ENCODE assay signal across 11 cellular contexts in the genomic region with DNA sequence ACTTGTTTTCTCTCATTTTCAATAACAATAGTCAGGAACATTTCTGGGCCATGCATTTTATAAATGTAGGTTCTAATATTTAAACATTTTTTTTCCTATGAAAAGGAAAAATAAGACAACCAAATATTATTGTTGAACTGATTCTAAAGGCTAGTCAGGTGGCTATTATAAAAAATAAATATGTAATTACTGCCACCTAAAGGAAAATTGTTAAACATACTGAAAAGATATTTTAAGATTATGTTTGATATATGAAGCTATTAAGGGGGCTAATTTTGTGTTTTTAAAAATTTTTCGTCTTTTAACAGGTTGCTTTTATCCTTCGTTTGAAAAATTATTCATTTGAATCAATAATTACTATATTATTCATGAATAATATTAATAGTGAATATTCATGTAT.
DNase-seq lines count a peak whose midpoint lies in the region; ATAC-seq and TF ChIP-seq lines count a peak whose summit lies in the region.
"Had no signal": no experiment of that assay in that cellular context is flagged by ENCODE, and none has a peak within 500 bp of the region (broad histone marks: within the 10 kb centered on the region; RNA-seq: fewer than 3 reads in every experiment).

No MANE protein-coding gene starts in this region.

- no peaks in the 10 kb centered on the region for H3F3A ChIP-seq in OCI-LY1 (ENCODE audit: insufficient read depth, low read length)

- H3K36me3 ChIP-seq in OCI-LY1 (ENCODE audit: insufficient read depth, low read length) (no peaks in the 10 kb centered on the region), esophagus muscularis mucosa (no peaks in the 10 kb centered on the region), tibial nerve (no peaks in the 10 kb centered on the region)
- H3K36me3 ChIP-seq: BLaER1 had no signal

- no peaks in the 10 kb centered on the region for H3K27me3 Mint-ChIP-seq in activated CD8-positive, alpha-beta T cell treated with anti-CD3 and anti-CD28 coated beads for 36 hours
- H3K27me3 Mint-ChIP-seq in activated CD8-positive, alpha-beta T cell treated with anti-CD3 and anti-CD28 coated beads, Interleukin-2, amount 10 ng/mL, durations not matched to agents 7 days and 5 days (ENCODE audit: low read depth) = no peaks in the 10 kb centered on the region

- no peak overlapping the region for H3K4me3 ChIP-seq in OCI-LY1 (ENCODE audit: low read depth, low read length, poor library complexity, severe bottlenecking)
- H3K4me3 ChIP-seq in esophagus muscularis mucosa = no peak overlapping the region
- no peak overlapping the region for H3K4me3 ChIP-seq in tibial nerve
- H3K4me3 ChIP-seq: BLaER1 had no signal

- no peak for TF ChIP-seq POLR2A in esophagus muscularis mucosa (IDR thresholded peaks at IDR 0.05; ENCODE audit: low read depth)
- no peak for TF ChIP-seq POLR2A in tibial nerve (IDR thresholded peaks at IDR 0.05)

- H3K4me1 ChIP-seq in OCI-LY1 (ENCODE audit: insufficient read depth, low read length, severe bottlenecking) (peaks cover 6% of the 10 kb centered on the region), esophagus muscularis mucosa (peaks cover 15 to 27% (median 24%) of the 10 kb centered on the region in 4 donors), tibial nerve (peaks cover 0 to 32% (median 13%) of the 10 kb centered on the region in 4 donors)

- intact Hi-C loops in activated CD8-positive, alpha-beta T cell treated with anti-CD3 and anti-CD28 coated beads for 36 hours (cut with micrococcal nuclease) = loop anchor here (2.0 kb wide), 1 partner anchor 167 kb away; no protein-coding TSS in a partner anchor
- intact Hi-C loops in esophagus muscularis mucosa (cut with DNase I) = no loop called here

- H3K9me2 ChIP-seq in OCI-LY1 (ENCODE audit: low read depth, low read length) = no peaks in the 10 kb centered on the region

- no peaks in the 10 kb centered on the region for H3K9me3 Mint-ChIP-seq in activated CD8-positive, alpha-beta T cell treated with anti-CD3 and anti-CD28 coated beads for 36 hours
- H3K9me3 Mint-ChIP-seq in activated CD8-positive, alpha-beta T cell treated with anti-CD3 and anti-CD28 coated beads, Interleukin-2, amount 10 ng/mL, durations not matched to agents 7 days and 5 days (ENCODE audit: insufficient read depth) = no peaks in the 10 kb centered on the region
- H3K9me3 Mint-ChIP-seq: activated T-helper 2 cell treated with anti-CD3 and anti-CD28 coated beads, Interferon-gamma antibody, Interleukin-2, Interleukin-4, amounts not matched to agents 10 μg/mL and 5 μg/mL and 100 μg/mL, durations not matched to agents 14 hours and 24 hours and 36 hours had no signal

- H3K79me2 ChIP-seq in OCI-LY1 (ENCODE audit: insufficient read depth, low read length) = no peaks in the 10 kb centered on the region

- H3K27ac ChIP-seq in OCI-LY1 (ENCODE audit: low read depth, low read length, poor library complexity, severe bottlenecking) = no peak overlapping the region
- no peak overlapping the region for H3K27ac ChIP-seq in esophagus muscularis mucosa (replicated peaks in 1 of 4)
- no peak overlapping the region for H3K27ac ChIP-seq in tibial nerve
- H3K27ac ChIP-seq: BLaER1 had no signal

- H3K36me3 Mint-ChIP-seq in activated CD8-positive, alpha-beta T cell treated with anti-CD3 and anti-CD28 coated beads for 36 hours (ENCODE audit: low read depth) = no peaks in the 10 kb centered on the region
- no peaks in the 10 kb centered on the region for H3K36me3 Mint-ChIP-seq in activated CD8-positive, alpha-beta T cell treated with anti-CD3 and anti-CD28 coated beads, Interleukin-2, amount 10 ng/mL, durations not matched to agents 7 days and 5 days (ENCODE audit: low read depth)

- WGBS in esophagus muscularis mucosa = 68% methylated on average over 2 of the region's 2 CpGs
- 54 to 68% methylated on average over 2 of the region's 2 CpGs for whole genome bisulfite sequencing in tibial nerve, 2 donors

- no peak overlapping the region for H3K27ac Mint-ChIP-seq in activated CD8-positive, alpha-beta T cell treated with anti-CD3 and anti-CD28 coated beads for 36 hours
- H3K27ac Mint-ChIP-seq in activated CD8-positive, alpha-beta T cell treated with anti-CD3 and anti-CD28 coated beads, Interleukin-2, amount 10 ng/mL, durations not matched to agents 7 days and 5 days = no peak overlapping the region
- H3K27ac Mint-ChIP-seq: activated T-helper 2 cell treated with anti-CD3 and anti-CD28 coated beads, Interferon-gamma antibody, Interleukin-2, Interleukin-4, amounts not matched to agents 10 μg/mL and 5 μg/mL and 100 μg/mL, durations not matched to agents 14 hours and 24 hours and 36 hours had no signal

- peaks cover 10% of the 10 kb centered on the region for H3K4me1 Mint-ChIP-seq in activated CD8-positive, alpha-beta T cell treated with anti-CD3 and anti-CD28 coated beads for 36 hours (ENCODE audit: low read depth)
- H3K4me1 Mint-ChIP-seq in activated CD8-positive, alpha-beta T cell treated with anti-CD3 and anti-CD28 coated beads, Interleukin-2, amount 10 ng/mL, durations not matched to agents 7 days and 5 days (ENCODE audit: low read depth) = peaks cover 10% of the 10 kb centered on the region

- TF ChIP-seq EP300 in esophagus muscularis mucosa (IDR thresholded peaks at IDR 0.05) (no peak), tibial nerve (IDR thresholded peaks at IDR 0.05) (no peak)

- no peak overlapping the region for H3K4me3 Mint-ChIP-seq in activated CD8-positive, alpha-beta T cell treated with anti-CD3 and anti-CD28 coated beads for 36 hours
- H3K4me3 Mint-ChIP-seq in activated CD8-positive, alpha-beta T cell treated with anti-CD3 and anti-CD28 coated beads, Interleukin-2, amount 10 ng/mL, durations not matched to agents 7 days and 5 days = no peak overlapping the region

- POLR2A ChIA-PET in activated CD8-positive, alpha-beta T cell treated with anti-CD3 and anti-CD28 coated beads for 36 hours (lab: Charles Lee) = interaction anchor here (1.0 kb wide), 1 partner anchor 166 kb away, joined by 3 read pairs; no protein-coding TSS in a partner anchor
- POLR2A ChIA-PET in activated CD8-positive, alpha-beta T cell treated with anti-CD3 and anti-CD28 coated beads, Interleukin-2, amount 10 ng/mL, durations not matched to agents 7 days and 5 days (lab: Charles Lee) = interaction anchor here (0.7 kb wide), 1 partner anchor 165 kb away, joined by 3 read pairs; no protein-coding TSS in a partner anchor

- CTCF ChIA-PET in activated CD8-positive, alpha-beta T cell treated with anti-CD3 and anti-CD28 coated beads for 36 hours (lab: Charles Lee) = interaction anchor here (0.7 to 4.6 kb wide), 17 partner anchors 14 to 193 kb away, joined by 3 to 43 read pairs (median 4); a partner anchor contains a TSS
- CTCF ChIA-PET in activated CD8-positive, alpha-beta T cell treated with anti-CD3 and anti-CD28 coated beads, Interleukin-2, amount 10 ng/mL, durations not matched to agents 7 days and 5 days (lab: Charles Lee) = interaction anchor here (0.6 to 4.1 kb wide), 9 partner anchors 10 to 167 kb away, joined by 3 to 29 read pairs (median 4); no protein-coding TSS in a partner anchor

- no peak for DNase-seq in activated CD8-positive, alpha-beta T cell treated with anti-CD3 and anti-CD28 coated beads for 36 hours
- no peak for DNase-seq in activated CD8-positive, alpha-beta T cell treated with anti-CD3 and anti-CD28 coated beads, Interleukin-2, amount 10 ng/mL, durations not matched to agents 7 days and 5 days
- no peak for DNase-seq in esophagus muscularis mucosa (ENCODE audit: extremely low spot score)
- no peak for DNase-seq in tibial nerve (ENCODE audit: low spot score in 2 of 2)
- no peak for DNase-seq in ureter (ENCODE audit: low spot score)
- DNase-seq in SIG-M5 (lab: John Stamatoyannopoulos, UW) = no peak
- DNase-seq: stimulated activated naive CD4-positive, alpha-beta T cell had no signal

- no peaks in the 10 kb centered on the region for H4K20me1 ChIP-seq in OCI-LY1 (ENCODE audit: insufficient read depth, low read length)
- H4K20me1 ChIP-seq: BLaER1 had no signal

- no peak overlapping the region for H2AFZ ChIP-seq in OCI-LY1 (ENCODE audit: low read length)

- peak; percentile 58 for TF ChIP-seq CTCF in activated CD8-positive, alpha-beta T cell treated with anti-CD3 and anti-CD28 coated beads for 36 hours (IDR thresholded peaks at IDR 0.05)
- TF ChIP-seq CTCF in OCI-LY1 (IDR thresholded peaks at IDR 0.05; ENCODE audit: low read length) = peak; percentile 54
- peak; percentile 16 to 25 (median 22) for TF ChIP-seq CTCF in esophagus muscularis mucosa (IDR thresholded peaks at IDR 0.05)
- TF ChIP-seq CTCF in tibial nerve (IDR thresholded peaks at IDR 0.05) = peak in 4 of 5 experiments; percentile 7 to 37 (median 20)

- H3K9ac ChIP-seq in OCI-LY1 (ENCODE audit: low read length) = no peak overlapping the region
- H3K9ac ChIP-seq: BLaER1 had no signal

- no peaks in the 10 kb centered on the region for H3K27me3 ChIP-seq in OCI-LY1 (ENCODE audit: insufficient read depth, low read length)
- no peaks in the 10 kb centered on the region for H3K27me3 ChIP-seq in esophagus muscularis mucosa
- no peaks in the 10 kb centered on the region for H3K27me3 ChIP-seq in tibial nerve
- H3K27me3 ChIP-seq: BLaER1 had no signal

- H3K9me3 ChIP-seq in OCI-LY1 (ENCODE audit: low read length) = no peaks in the 10 kb centered on the region
- H3K9me3 ChIP-seq in esophagus muscularis mucosa = no peaks in the 10 kb centered on the region
- no peaks in the 10 kb centered on the region for H3K9me3 ChIP-seq in tibial nerve
- H3K9me3 ChIP-seq: BLaER1 had no signal

- H3K4me2 ChIP-seq in OCI-LY1 (ENCODE audit: low read length) = no peak overlapping the region
- H3K4me2 ChIP-seq: BLaER1 had no signal

- no peak for ATAC-seq in activated CD8-positive, alpha-beta T cell treated with anti-CD3 and anti-CD28 coated beads for 36 hours
- ATAC-seq in activated CD8-positive, alpha-beta T cell treated with anti-CD3 and anti-CD28 coated beads, Interleukin-2, amount 10 ng/mL, durations not matched to agents 7 days and 5 days = no peak
- no peak for ATAC-seq in HG02970 (IDR thresholded peaks at IDR 0.05; ENCODE audit: low FRiP score, unreplicated experiment)
